ENCODE assay signal across 25 cellular contexts in genomic region chr7:26735976-26736600, GRCh38.
"Had no signal": no experiment of that assay in that cellular context is flagged by ENCODE, and none has a peak within 500 bp of the region (broad histone marks: within the 10 kb centered on the region; RNA-seq: fewer than 3 reads in every experiment).

No MANE protein-coding gene starts in this region.

- H3K4me1 ChIP-seq: colonic mucosa, psoas muscle had no signal

- ATAC-seq: naive thymus-derived CD8-positive, alpha-beta T cell; psoas muscle; right cardiac atrium; stimulated activated naive CD8-positive, alpha-beta T cell treated with anti-CD3 and anti-CD28 coated beads, Interleukin-15, amount 100 ng/mL, for 72 hours had no signal

- H3K9me3 Mint-ChIP-seq: central memory CD8-positive, alpha-beta T cell; naive thymus-derived CD8-positive, alpha-beta T cell; stimulated activated naive CD8-positive, alpha-beta T cell treated with anti-CD3 and anti-CD28 coated beads, Interleukin-15, amount 100 ng/mL, for 72 hours; type B pancreatic cell had no signal

- DNase-seq: activated CD4-positive, alpha-beta T cell treated with anti-CD3 and anti-CD28 coated beads, Interleukin-2, amount 50 U/mL, for 1 hour; activated CD4-positive, CD25-positive, alpha-beta regulatory T cell treated with anti-CD3 and anti-CD28 coated beads, Interleukin-2, amount 50 U/mL, for 72 hours; activated CD8-positive, alpha-beta memory T cell treated with anti-CD3 and anti-CD28 coated beads for 24 hours; activated CD8-positive, alpha-beta memory T cell treated with anti-CD3 and anti-CD28 coated beads, Interleukin-2, amount 50 U/mL, for 48 hours; activated effector memory CD4-positive, alpha-beta T cell treated with anti-CD3 and anti-CD28 coated beads, Interleukin-2, amount 50 U/mL, for 16 hours; activated naive CD4-positive, alpha-beta T cell treated with anti-CD3 and anti-CD28 coated beads, Interleukin-2, amount 50 U/mL, for 16 hours; activated T-cell treated with anti-CD3 and anti-CD28 coated beads, Interleukin-2, amount 50 U/mL, for 48 hours; aorta; colonic mucosa; erythroblast; foreskin melanocyte; glutamatergic neuron; hippocampal formation; mesenchymal stem cell; naive thymus-derived CD8-positive, alpha-beta T cell; ovary; psoas muscle; right cardiac atrium; stimulated activated CD4-positive, alpha-beta T cell treated with anti-CD3 and anti-CD28 coated beads, Interleukin-15, amount 100 ng/mL, for 24 hours; stimulated activated CD4-positive, alpha-beta T cell treated with anti-CD3 and anti-CD28 coated beads, Interleukin-2, amount 100 ng/mL, for 48 hours; stimulated activated naive CD8-positive, alpha-beta T cell treated with anti-CD3 and anti-CD28 coated beads, Interleukin-15, amount 100 ng/mL, for 72 hours had no signal

- H3K4me3 ChIP-seq: colonic mucosa, ovary, psoas muscle, skin epidermis had no signal

- H3K27me3 ChIP-seq: colonic mucosa, ovary had no signal

- H3K36me3 ChIP-seq: colonic mucosa, ovary had no signal

- H3K4me3 Mint-ChIP-seq: central memory CD8-positive, alpha-beta T cell; naive thymus-derived CD8-positive, alpha-beta T cell; stimulated activated naive CD8-positive, alpha-beta T cell treated with anti-CD3 and anti-CD28 coated beads, Interleukin-15, amount 100 ng/mL, for 72 hours; type B pancreatic cell had no signal

- H3K27me3 Mint-ChIP-seq: central memory CD8-positive, alpha-beta T cell; type B pancreatic cell had no signal

- H3K27ac ChIP-seq: colonic mucosa, ovary, psoas muscle, skin epidermis had no signal

- H3K4me1 Mint-ChIP-seq: central memory CD8-positive, alpha-beta T cell; naive thymus-derived CD8-positive, alpha-beta T cell; stimulated activated naive CD8-positive, alpha-beta T cell treated with anti-CD3 and anti-CD28 coated beads, Interleukin-15, amount 100 ng/mL, for 72 hours had no signal

- FAIRE-seq: endometrium had no signal

- H3K27ac Mint-ChIP-seq: naive thymus-derived CD8-positive, alpha-beta T cell; stimulated activated naive CD8-positive, alpha-beta T cell treated with anti-CD3 and anti-CD28 coated beads, Interleukin-15, amount 100 ng/mL, for 72 hours; type B pancreatic cell had no signal

- H3K9me3 ChIP-seq: colonic mucosa, ovary, psoas muscle had no signal
